ENCODE assay signal across 25 cellular contexts in the genomic region with DNA sequence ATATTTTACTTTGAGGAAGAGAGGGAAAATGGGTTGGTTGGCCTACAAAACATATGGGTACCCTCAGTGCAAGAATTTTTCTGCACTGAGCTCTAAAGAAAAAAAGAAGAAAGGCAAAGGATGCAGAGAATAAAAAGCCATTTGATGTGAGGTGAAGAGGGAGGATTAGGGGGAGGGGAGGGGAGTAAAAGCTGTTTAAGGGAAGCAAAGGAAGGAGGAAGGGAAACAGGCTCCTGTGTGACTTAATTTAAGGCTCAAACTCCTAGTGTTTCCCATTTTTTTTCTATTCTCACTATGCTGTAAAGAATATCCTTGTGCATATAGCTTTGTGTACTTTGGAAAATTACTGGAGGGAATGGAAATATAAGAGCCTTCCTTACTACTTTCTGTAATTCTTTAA.
"Had no signal": no experiment of that assay in that cellular context is flagged by ENCODE, and none has a peak within 500 bp of the region (broad histone marks: within the 10 kb centered on the region; RNA-seq: fewer than 3 reads in every experiment).

No MANE protein-coding gene starts in this region.

- H3K27me3 ChIP-seq: gastrocnemius medialis, upper lobe of right lung, uterus had no signal

- FAIRE-seq: colon, kidney had no signal

- H3K36me3 ChIP-seq: gastrocnemius medialis, prostate gland, spleen, thoracic aorta, tibial nerve, upper lobe of right lung, uterus had no signal

- H3K4me1 ChIP-seq: gastrocnemius medialis, prostate gland, spleen, upper lobe of right lung, uterus had no signal

- H3K4me3 ChIP-seq: dorsolateral prefrontal cortex, gastrocnemius medialis, lung, prostate gland, skin epidermis, spleen, thoracic aorta, tibial nerve, upper lobe of right lung, uterus had no signal

- DNase-seq: dorsolateral prefrontal cortex; effector CD4-positive, alpha-beta T cell; foreskin fibroblast; gastrocnemius medialis; head of caudate nucleus; kidney; natural killer cell; nucleus accumbens; right cardiac atrium; spleen; stimulated activated CD4-positive, alpha-beta T cell treated with anti-CD3 and anti-CD28 coated beads, Interleukin-4, amount 100 ng/mL, for 4 hours; stimulated activated naive CD8-positive, alpha-beta T cell treated with anti-CD3 and anti-CD28 coated beads, Interleukin-15, Interleukin-2, amounts not matched to agents 100 U/mL and 50 U/mL, for 24 hours; substantia nigra; upper lobe of right lung; uterus had no signal

- H3K27ac ChIP-seq: dorsolateral prefrontal cortex, epithelial cell of prostate, gastrocnemius medialis, prostate gland, skin epidermis, spleen, thoracic aorta, tibial nerve, upper lobe of right lung, uterus had no signal

- H3K9me3 ChIP-seq: gastrocnemius medialis, prostate gland, spleen, thoracic aorta, tibial nerve, upper lobe of right lung, uterus had no signal

- ATAC-seq: esophagus mucosa; gastrocnemius medialis; left lobe of liver; natural killer cell; right cardiac atrium; stimulated activated memory B cell treated with anti-CD40 and anti-IgM and Interleukin-4, amounts not matched to agents 10 μg/mL and 1 μg/mL and 100 μg/mL, for 72 hours; stimulated activated naive CD8-positive, alpha-beta T cell treated with anti-CD3 and anti-CD28 coated beads, Interleukin-15, Interleukin-2, amounts not matched to agents 100 U/mL and 50 U/mL, for 24 hours; upper lobe of right lung had no signal
